13 cellular contexts compared by ENCODE assay signal in the genomic region with DNA sequence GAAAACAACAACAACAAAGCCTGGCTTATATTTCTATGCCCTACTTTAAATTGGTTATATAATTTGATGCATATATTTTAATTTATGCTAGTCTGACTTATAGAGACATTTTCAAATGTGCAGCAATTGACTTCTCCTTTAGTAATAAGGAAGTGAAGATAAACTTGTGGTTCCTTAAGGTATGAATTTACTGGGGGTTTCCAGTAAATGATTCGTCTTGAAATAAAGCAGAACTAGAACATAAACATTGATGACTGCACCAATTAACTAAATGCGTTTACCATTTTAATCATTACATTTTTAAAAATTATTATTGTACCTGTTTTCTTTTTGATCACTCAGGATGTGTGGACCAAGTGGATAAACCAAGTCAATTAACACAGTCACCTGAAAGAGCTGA.
DNase-seq lines count a peak whose midpoint lies in the region; ATAC-seq and TF ChIP-seq lines count a peak whose summit lies in the region.
"Had no signal": no experiment of that assay in that cellular context is flagged by ENCODE, and none has a peak within 500 bp of the region (broad histone marks: within the 10 kb centered on the region; RNA-seq: fewer than 3 reads in every experiment).

No MANE protein-coding gene starts in this region.

- DNase-seq in middle frontal gyrus (ENCODE audit: extremely low spot score, low spot score) (no peak), UCSD-AML1 (lab: John Stamatoyannopoulos, UW; ENCODE audit: unreplicated experiment) (no peak), breast epithelium (ENCODE audit: low spot score in 2 of 2) (no peak), kidney glomerular epithelial cell (lab: John Stamatoyannopoulos, UW) (no peak)
- DNase-seq: CD8-positive, alpha-beta memory T cell; IMR-90; left cardiac atrium; NCI-H510A treated with DMSO at 0.1 percent for 48 hours; nucleus accumbens had no signal

- no peaks in the 10 kb centered on the region for H4K20me1 ChIP-seq in OCI-LY3 (ENCODE audit: insufficient read depth, low read length)

- no peak for TF ChIP-seq POLR2A in breast epithelium (IDR thresholded peaks at IDR 0.05)

- peak overlapping the region; percentile 73 for H3K27ac ChIP-seq in OCI-LY3 (ENCODE audit: low read length)
- H3K27ac ChIP-seq in breast epithelium: no peak overlapping the region

- H3K27me3 ChIP-seq in OCI-LY3 (ENCODE audit: low read depth, low read length): no peaks in the 10 kb centered on the region
- H3K27me3 ChIP-seq in breast epithelium: no peaks in the 10 kb centered on the region

- peak; percentile 82 for ATAC-seq in GM18517 (IDR thresholded peaks at IDR 0.05; ENCODE audit: unreplicated experiment)
- ATAC-seq in GM21515 (IDR thresholded peaks at IDR 0.05; ENCODE audit: unreplicated experiment): peak; percentile 92
- ATAC-seq in HG03097 (IDR thresholded peaks at IDR 0.05; ENCODE audit: low FRiP score, unreplicated experiment): peak; percentile 75
- ATAC-seq: left cardiac atrium had no signal

- 0 out of 2 replicates have a peak overlapping the region, but pooled peaks have one; percentile 18 for H2AFZ ChIP-seq in OCI-LY3 (ENCODE audit: low read depth, low read length)

- H3K79me2 ChIP-seq in OCI-LY3 (ENCODE audit: low read length): no peaks in the 10 kb centered on the region

- peak overlapping the region; percentile 53 for H3K4me2 ChIP-seq in OCI-LY3 (ENCODE audit: low read length)

- H3K4me1 ChIP-seq in OCI-LY3 (ENCODE audit: low read length): peaks cover 58% of the 10 kb centered on the region
- H3K4me1 ChIP-seq in breast epithelium: no peaks in the 10 kb centered on the region

- no peak for TF ChIP-seq CTCF in OCI-LY3 (IDR thresholded peaks at IDR 0.05; ENCODE audit: low read depth, low read length)
- no peak for TF ChIP-seq CTCF in breast epithelium (IDR thresholded peaks at IDR 0.05)

- peak overlapping the region; percentile 45 for H3K9ac ChIP-seq in OCI-LY3 (ENCODE audit: low read length)

- intact Hi-C loops in breast epithelium (cut with DNase I; ENCODE audit: low total_unique reads): no loop called here

- no peaks in the 10 kb centered on the region for H3K36me3 ChIP-seq in OCI-LY3 (replicated peaks; ENCODE audit: low read depth, low read length)
- no peaks in the 10 kb centered on the region for H3K36me3 ChIP-seq in breast epithelium

- H3K4me3 ChIP-seq in OCI-LY3 (ENCODE audit: low read length): peak overlapping the region; percentile 36
- H3K4me3 ChIP-seq in breast epithelium: no peak overlapping the region

- H3K9me3 ChIP-seq in OCI-LY3 (ENCODE audit: insufficient read depth, low read length) (no peaks in the 10 kb centered on the region), breast epithelium (no peaks in the 10 kb centered on the region)
